ENCODE assay signal across 11 cellular contexts in genomic region chr18:7830468-7830867, GRCh38.
A peak's percentile ranks its signal among the peaks of the same experiment; 100 is the strongest.
DNase-seq lines count a peak whose midpoint lies in the region; ATAC-seq, FAIRE-seq and TF ChIP-seq lines count a peak whose summit lies in the region.
"Had no signal": no experiment of that assay in that cellular context is flagged by ENCODE, and none has a peak within 500 bp of the region (broad histone marks: within the 10 kb centered on the region; RNA-seq: fewer than 3 reads in every experiment).

No MANE protein-coding gene starts in this region.

- peak; percentile 44; the same call in 1 of the 3 replicates for ATAC-seq in SK-N-SH treated with all-trans-retinoic acid at 6 μM for 48 hours
- no peak for ATAC-seq in activated naive CD4-positive, alpha-beta T cell treated with anti-CD3 and anti-CD28 coated beads, Interleukin-2, amount 50 U/mL, for 72 hours

- no peak overlapping the region for H3K27ac Mint-ChIP-seq in activated naive CD4-positive, alpha-beta T cell treated with anti-CD3 and anti-CD28 coated beads, Interleukin-2, amount 50 U/mL, for 72 hours
- H3K27ac Mint-ChIP-seq: CD4-positive, CD25-positive, alpha-beta regulatory T cell; progenitor cell of endocrine pancreas had no signal

- no peak for FAIRE-seq in GM19239 (lab: Jason Lieb, UNC)

- DNase-seq in Caki2 (ENCODE audit: low read depth) (peak; percentile 13), GM19239 (ENCODE audit: insufficient read length, low spot score) (peak; percentile 3), HPDE6-E6E7 (ENCODE audit: extremely low spot score) (peak; percentile 23), mucosa of gallbladder (ENCODE audit: low spot score) (no peak), GOT3 (lab: John Stamatoyannopoulos, UW) (no peak)
- DNase-seq in activated naive CD4-positive, alpha-beta T cell treated with anti-CD3 and anti-CD28 coated beads, Interleukin-2, amount 50 U/mL, for 72 hours (ENCODE audit: low spot score in 2 of 2): no peak
- no peak for DNase-seq in stimulated activated CD4-positive, alpha-beta T cell treated with anti-CD3 and anti-CD28 coated beads, Interleukin-12 subunit alpha, Interleukin-12 subunit beta, amount 100 ng/mL, for 4 hours
- DNase-seq: brain microvascular endothelial cell had no signal

- H3K36me3 Mint-ChIP-seq in activated naive CD4-positive, alpha-beta T cell treated with anti-CD3 and anti-CD28 coated beads, Interleukin-2, amount 50 U/mL, for 72 hours: no peaks in the 10 kb centered on the region
- H3K36me3 Mint-ChIP-seq: CD4-positive, CD25-positive, alpha-beta regulatory T cell had no signal

- peaks cover 6 to 18% of the 10 kb centered on the region in 2 donors for H3K9me3 Mint-ChIP-seq in activated naive CD4-positive, alpha-beta T cell treated with anti-CD3 and anti-CD28 coated beads, Interleukin-2, amount 50 U/mL, for 72 hours

- in situ Hi-C loops in Caki2 (cut with HindIII; ENCODE audit: low pct_unique_long_range_greater_than_20kb, low sequenced_read_pairs): no loop called here

TF ChIP-seq in SK-N-SH treated with all-trans-retinoic acid at 6 μM for 48 hours, 23 proteins besides CTCF, POLR2A, EP300 and RAD21:
- TF ChIP-seq ZNF8 (CRISPR knock-in tag; IDR thresholded peaks at IDR 0.05): no peak
- TF ChIP-seq POU6F1 (CRISPR knock-in tag; IDR thresholded peaks at IDR 0.05; ENCODE audit: borderline replicate concordance, low read depth): no peak
- no peak for TF ChIP-seq PATZ1 (CRISPR knock-in tag; IDR thresholded peaks at IDR 0.05; ENCODE audit: borderline replicate concordance)
- TF ChIP-seq GLIS3 (CRISPR knock-in tag; IDR thresholded peaks at IDR 0.05): no peak
- no peak for TF ChIP-seq OSR1 (CRISPR knock-in tag; IDR thresholded peaks at IDR 0.05)
- no peak for TF ChIP-seq ZNF70 (CRISPR knock-in tag; IDR thresholded peaks at IDR 0.05)
- no peak for TF ChIP-seq ZFP3 (CRISPR knock-in tag; IDR thresholded peaks at IDR 0.05)
- TF ChIP-seq ZFP30 (CRISPR knock-in tag; IDR thresholded peaks at IDR 0.05): no peak
- TF ChIP-seq ESRRG (CRISPR knock-in tag; IDR thresholded peaks at IDR 0.05): no peak
- TF ChIP-seq SNAI2 (CRISPR knock-in tag; IDR thresholded peaks at IDR 0.05): no peak
- no peak for TF ChIP-seq TOX (CRISPR knock-in tag; IDR thresholded peaks at IDR 0.05; ENCODE audit: borderline replicate concordance)
- no peak for TF ChIP-seq ZNF565 (CRISPR knock-in tag; conservative IDR thresholded peaks at IDR 0.05; ENCODE audit: low read depth)
- TF ChIP-seq TSHZ2 (CRISPR knock-in tag; IDR thresholded peaks at IDR 0.05): no peak
- TF ChIP-seq ARNTL (CRISPR knock-in tag; IDR thresholded peaks at IDR 0.05; ENCODE audit: borderline replicate concordance, low read depth): no peak
- TF ChIP-seq CREB5 (CRISPR knock-in tag; IDR thresholded peaks at IDR 0.05; ENCODE audit: low read depth): no peak

Comparison
In these comparisons a context has a peak if more than half of its experiments do, and no peak if none do; other contexts are left out.
1. DNase-seq: peak in Caki2 (single experiment), GM19239 (single experiment) and HPDE6-E6E7 (single experiment); none in mucosa of gallbladder (single experiment), activated naive CD4-positive, alpha-beta T cell treated with anti-CD3 and anti-CD28 coated beads, Interleukin-2, amount 50 U/mL, for 72 hours (0 of 2), stimulated activated CD4-positive, alpha-beta T cell treated with anti-CD3 and anti-CD28 coated beads, Interleukin-12 subunit alpha, Interleukin-12 subunit beta, amount 100 ng/mL, for 4 hours (single experiment) and GOT3 (single experiment).